Comparison of ENCODE assay signal across 14 cellular contexts in the genomic region with DNA sequence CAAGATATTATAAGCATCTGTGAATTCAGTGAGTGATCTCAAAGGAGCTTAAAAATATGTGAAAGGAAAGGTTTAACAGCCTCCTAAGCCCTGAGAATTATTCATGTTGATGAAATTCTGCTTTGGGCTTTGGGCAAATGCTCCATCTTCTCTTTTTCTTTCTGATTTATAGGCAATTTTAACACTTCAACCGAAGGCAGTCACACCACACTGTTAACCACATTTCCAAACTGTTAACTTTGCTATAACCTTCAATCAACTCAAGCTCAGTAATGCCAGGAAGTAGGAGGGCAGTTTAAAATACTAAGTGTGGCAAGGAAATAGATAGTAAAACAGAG. TPM values are rescaled to one million over a fixed set of nuclear protein-coding genes. Genes with fewer than 3 reads are reported as not detected.
DNase-seq lines count a peak whose midpoint lies in the region; ATAC-seq and TF ChIP-seq lines count a peak whose summit lies in the region.
"Had no signal": no experiment of that assay in that cellular context is flagged by ENCODE, and none has a peak within 500 bp of the region (broad histone marks: within the 10 kb centered on the region; RNA-seq: fewer than 3 reads in every experiment).

No MANE protein-coding gene starts in this region.

- H3K27me3 ChIP-seq in fibroblast of lung (ENCODE audit: control insufficient read depth, insufficient read depth, low read length) (no peaks in the 10 kb centered on the region), body of pancreas (no peaks in the 10 kb centered on the region)
- H3K27me3 ChIP-seq: breast epithelium, SJSA1 had no signal

- DNase-seq in activated naive CD4-positive, alpha-beta T cell treated with anti-CD3 and anti-CD28 coated beads, Interleukin-2, amount 50 U/mL, for 72 hours (ENCODE audit: low spot score in 2 of 2), result no peak
- DNase-seq in activated naive CD4-positive, alpha-beta T cell treated with Interleukin-2 at 50 U/mL for 16 hours, result no peak
- no peak for DNase-seq in T-helper 17 cell
- peak in 1 of 2 donors; percentile 50 for DNase-seq in fibroblast of lung (ENCODE audit: low read depth in 2 of 2)
- no peak for DNase-seq in stimulated activated naive CD8-positive, alpha-beta T cell treated with anti-CD3 and anti-CD28 coated beads, Interleukin-15, amount 100 ng/mL, for 72 hours
- DNase-seq in body of pancreas, result no peak
- DNase-seq in SW480 (ENCODE audit: low spot score), result no peak
- DNase-seq: kidney glomerular epithelial cell, NCI-H2029 treated with DMSO at 0.1 percent for 48 hours had no signal

- peaks cover 6% of the 10 kb centered on the region for H3K4me1 Mint-ChIP-seq in T-helper 17 cell
- peaks cover 25% of the 10 kb centered on the region for H3K4me1 Mint-ChIP-seq in stimulated activated naive CD8-positive, alpha-beta T cell treated with anti-CD3 and anti-CD28 coated beads, Interleukin-15, amount 100 ng/mL, for 72 hours

- no peaks in the 10 kb centered on the region for H3K79me2 ChIP-seq in fibroblast of lung (ENCODE audit: control insufficient read depth, insufficient read depth, low read length)

- TF ChIP-seq CTCF in fibroblast of lung (conservative IDR thresholded peaks at IDR 0.05 in 1 of 2, IDR thresholded peaks at IDR 0.05 in 1 of 2; ENCODE audit: low read depth in 1 of 2, low read length in 2 of 2), result no peak
- no peak for TF ChIP-seq CTCF in body of pancreas (IDR thresholded peaks at IDR 0.05)

- 30 to 61% methylated on average over 1 of the region's 1 CpG for WGBS in body of pancreas, 2 donors

- intact Hi-C loops in body of pancreas (cut with DNase I), result no loop called here

- H3K36me3 Mint-ChIP-seq in activated naive CD4-positive, alpha-beta T cell treated with anti-CD3 and anti-CD28 coated beads, Interleukin-2, amount 50 U/mL, for 72 hours, result no peaks in the 10 kb centered on the region
- peaks cover 2% of the 10 kb centered on the region for H3K36me3 Mint-ChIP-seq in T-helper 17 cell (ENCODE audit: low read depth)

- peak overlapping the region; percentile 4 for H2AFZ ChIP-seq in fibroblast of lung (ENCODE audit: low read length)

- TF ChIP-seq POLR2A in body of pancreas (IDR thresholded peaks at IDR 0.05), result no peak

- H3K27me3 Mint-ChIP-seq in T-helper 17 cell, result no peaks in the 10 kb centered on the region
- no peaks in the 10 kb centered on the region for H3K27me3 Mint-ChIP-seq in stimulated activated naive CD8-positive, alpha-beta T cell treated with anti-CD3 and anti-CD28 coated beads, Interleukin-15, amount 100 ng/mL, for 72 hours

- H3K9ac ChIP-seq in fibroblast of lung (ENCODE audit: insufficient read depth, low read length), result no peak overlapping the region

- H3K4me1 ChIP-seq in fibroblast of lung (ENCODE audit: control insufficient read depth, extremely low read depth, insufficient read depth, low read length) (peaks cover 5% of the 10 kb centered on the region), body of pancreas (no peaks in the 10 kb centered on the region)
- H3K4me1 ChIP-seq: breast epithelium, SJSA1 had no signal

- H3K9me3 Mint-ChIP-seq in activated naive CD4-positive, alpha-beta T cell treated with anti-CD3 and anti-CD28 coated beads, Interleukin-2, amount 50 U/mL, for 72 hours, result peaks cover 0 to 9% of the 10 kb centered on the region in 2 donors
- H3K9me3 Mint-ChIP-seq in stimulated activated naive CD8-positive, alpha-beta T cell treated with anti-CD3 and anti-CD28 coated beads, Interleukin-15, amount 100 ng/mL, for 72 hours, result peaks cover 0 to 9% of the 10 kb centered on the region in 2 donors

- H3K27ac Mint-ChIP-seq in activated naive CD4-positive, alpha-beta T cell treated with anti-CD3 and anti-CD28 coated beads, Interleukin-2, amount 50 U/mL, for 72 hours, result peak overlapping the region in 1 of 2 donors; percentile 65
- H3K27ac Mint-ChIP-seq in T-helper 17 cell, result no peak overlapping the region
- peak overlapping the region in 1 of 2 donors; percentile 89 for H3K27ac Mint-ChIP-seq in stimulated activated naive CD8-positive, alpha-beta T cell treated with anti-CD3 and anti-CD28 coated beads, Interleukin-15, amount 100 ng/mL, for 72 hours

- H3K27ac ChIP-seq in fibroblast of lung (ENCODE audit: insufficient read depth, low read length) (no peak overlapping the region), body of pancreas (no peak overlapping the region)
- H3K27ac ChIP-seq: breast epithelium, HL-60, SJSA1, VCaP had no signal

- H3K9me3 ChIP-seq in T-helper 17 cell (ENCODE audit: control insufficient read depth, low read length, poor library complexity, severe bottlenecking), result no peaks in the 10 kb centered on the region
- H3K9me3 ChIP-seq in fibroblast of lung (ENCODE audit: control insufficient read depth, insufficient read depth, low read depth, low read length), result no peaks in the 10 kb centered on the region
- H3K9me3 ChIP-seq in body of pancreas, result no peaks in the 10 kb centered on the region
- H3K9me3 ChIP-seq: breast epithelium, SJSA1 had no signal

- H4K20me1 ChIP-seq in fibroblast of lung (ENCODE audit: control insufficient read depth, extremely low read depth, insufficient read depth, low read length), result no peaks in the 10 kb centered on the region

- H3K4me3 Mint-ChIP-seq in T-helper 17 cell, result peak overlapping the region; percentile 10
- peak overlapping the region; percentile 27 to 62 for H3K4me3 Mint-ChIP-seq in stimulated activated naive CD8-positive, alpha-beta T cell treated with anti-CD3 and anti-CD28 coated beads, Interleukin-15, amount 100 ng/mL, for 72 hours

- no peaks in the 10 kb centered on the region for H3K36me3 ChIP-seq in fibroblast of lung (ENCODE audit: control insufficient read depth, insufficient read depth, low read length)
- no peaks in the 10 kb centered on the region for H3K36me3 ChIP-seq in body of pancreas (replicated peaks in 1 of 2; ENCODE audit: insufficient read depth in 1 of 2, low read depth in 2 of 2)
- H3K36me3 ChIP-seq: breast epithelium, SJSA1 had no signal

- no peak overlapping the region for H3K4me3 ChIP-seq in fibroblast of lung (replicated peaks in 1 of 4; ENCODE audit: control extremely low read depth in 1 of 4, insufficient read depth in 1 of 4, low read depth in 3 of 4, low read length in 4 of 4)
- H3K4me3 ChIP-seq in body of pancreas, result no peak overlapping the region
- H3K4me3 ChIP-seq: breast epithelium, SJSA1 had no signal

- peak; percentile 47 to 74 for ATAC-seq in activated naive CD4-positive, alpha-beta T cell treated with anti-CD3 and anti-CD28 coated beads, Interleukin-2, amount 50 U/mL, for 72 hours
- ATAC-seq in T-helper 17 cell (no peak), body of pancreas (no peak), HG02588 (IDR thresholded peaks at IDR 0.05; ENCODE audit: unreplicated experiment) (no peak)
- ATAC-seq in stimulated activated naive CD8-positive, alpha-beta T cell treated with anti-CD3 and anti-CD28 coated beads, Interleukin-15, amount 100 ng/mL, for 72 hours, result peak; percentile 81

- H3K4me2 ChIP-seq in fibroblast of lung (ENCODE audit: extremely low read depth, insufficient read depth, low read length), result peak overlapping the region; percentile 2

RNA-seq across cellular contexts. Expression of a gene that starts 54.4 kb away (rescaled TPM):
- total RNA-seq in activated naive CD4-positive, alpha-beta T cell treated with anti-CD3 and anti-CD28 coated beads, Interleukin-2, amount 50 U/mL, for 72 hours, result 10 to 100 TPM; 45.5 to 60.1 TPM
- 10 to 100 TPM; 42.1 to 50.4 TPM for total RNA-seq in T-helper 17 cell
- 72.9 and 90.5 TPM in 2 replicates for total RNA-seq in fibroblast of lung
- 98.2 and 207 TPM in 2 replicates for polyA plus RNA-seq in fibroblast of lung
- 38.4 and 71.4 TPM in 2 replicates for polyA plus RNA-seq in fibroblast of lung (2012)
- polyA minus RNA-seq in fibroblast of lung (ENCODE audit: low replicate concordance), result 4.6 and 15.7 TPM in 2 replicates
- total RNA-seq in body of pancreas, result 10 to 100 TPM; 39.2 to 49.5 TPM

Comparison
In these comparisons a context has a peak if more than half of its experiments do, and no peak if none do; other contexts are left out.
1. ATAC-seq: peak in activated naive CD4-positive, alpha-beta T cell treated with anti-CD3 and anti-CD28 coated beads, Interleukin-2, amount 50 U/mL, for 72 hours (2 of 2) and stimulated activated naive CD8-positive, alpha-beta T cell treated with anti-CD3 and anti-CD28 coated beads, Interleukin-15, amount 100 ng/mL, for 72 hours (single experiment); none in T-helper 17 cell (single experiment), body of pancreas (single experiment) and HG02588 (single experiment).